Comparison of ENCODE assay signal across 18 cellular contexts in genomic region chr19:42177686-42178019, GRCh38. TPM values are rescaled to one million over a fixed set of nuclear protein-coding genes. Genes with fewer than 3 reads are reported as not detected.
DNase-seq lines count a peak whose midpoint lies in the region; ATAC-seq, FAIRE-seq and TF ChIP-seq lines count a peak whose summit lies in the region.
"Had no signal": no experiment of that assay in that cellular context is flagged by ENCODE, and none has a peak within 500 bp of the region (broad histone marks: within the 10 kb centered on the region; RNA-seq: fewer than 3 reads in every experiment).

No MANE protein-coding gene starts in this region.

- intact Hi-C loops in HepG2 (cut with micrococcal nuclease; ENCODE audit: unreplicated experiment), result no loop called here

- no peaks in the 10 kb centered on the region for H3K9me3 ChIP-seq in BLaER1 treated with 17β-estradiol and CSF1 and Interleukin-3, amounts not matched to agents 10 nM and 100 nM (replicated peaks in 1 of 11)
- H3K9me3 ChIP-seq in Karpas-422 (ENCODE audit: low read length) (no peaks in the 10 kb centered on the region), neural cell (ENCODE audit: low read length) (no peaks in the 10 kb centered on the region), HepG2 (ENCODE audit: low read length) (no peaks in the 10 kb centered on the region)
- H3K9me3 ChIP-seq: body of pancreas, left ventricle myocardium inferior, pancreas, right atrium auricular region, spleen, suprapubic skin had no signal

- no peaks in the 10 kb centered on the region for H3K36me3 ChIP-seq in BLaER1 treated with 17β-estradiol and CSF1 and Interleukin-3, amounts not matched to agents 10 nM and 100 nM
- H3K36me3 ChIP-seq in Karpas-422 (ENCODE audit: insufficient read depth, low read length), result no peaks in the 10 kb centered on the region
- H3K36me3 ChIP-seq in neural cell (ENCODE audit: insufficient read depth, low read length), result no peaks in the 10 kb centered on the region
- H3K36me3 ChIP-seq in HepG2 (replicated peaks in 1 of 2; ENCODE audit: control insufficient read depth in 1 of 2, insufficient read depth in 2 of 2, low read length in 2 of 2), result no peaks in the 10 kb centered on the region
- H3K36me3 ChIP-seq: left ventricle myocardium inferior, pancreas, right atrium auricular region, spleen, suprapubic skin had no signal

- CTCF ChIA-PET in HepG2 (lab: Yijun Ruan, JAX; ENCODE audit: low intra/inter-chr PET ratio, low total read pairs), result no interaction called here

- no peak for TF ChIP-seq CTCF in neural cell (IDR thresholded peaks at IDR 0.05; ENCODE audit: poor library complexity, severe bottlenecking)
- TF ChIP-seq CTCF in HepG2 (CRISPR knock-in tag; IDR thresholded peaks at IDR 0.05), result no peak

- BruUV-seq in HepG2 (replicated peaks; lab: Mats Ljungman, UMichigan), result no TSS peak

- H3K9ac ChIP-seq in BLaER1 treated with 17β-estradiol and CSF1 and Interleukin-3, amounts not matched to agents 10 nM and 100 nM, result peak overlapping the region in 4 of 11 experiments; percentile 27 to 52 (median 44); a peak in 6 of 22 replicates
- H3K9ac ChIP-seq in Karpas-422 (ENCODE audit: low read length) (peak overlapping the region; percentile 70), neural cell (ENCODE audit: low read length) (peak overlapping the region; percentile 87), HepG2 (ENCODE audit: insufficient read depth, low read depth, low read length) (no peak overlapping the region)

- TF ChIP-seq EP300 in neural cell (conservative IDR thresholded peaks at IDR 0.05; ENCODE audit: poor library complexity, severe bottlenecking) (no peak), HepG2 (IDR thresholded peaks at IDR 0.05; ENCODE audit: low read depth in 2 of 2, low read length in 2 of 2) (no peak), HepG2 (CRISPR knock-in tag; IDR thresholded peaks at IDR 0.05; ENCODE audit: borderline replicate concordance) (no peak)

- POLR2A ChIA-PET in HepG2 (lab: Yijun Ruan, JAX), result no interaction called here

- no peak overlapping the region for H3K27ac ChIP-seq in BLaER1 treated with 17β-estradiol and CSF1 and Interleukin-3, amounts not matched to agents 10 nM and 100 nM
- H3K27ac ChIP-seq in Karpas-422 (ENCODE audit: low read length) (no peak overlapping the region), caudate nucleus (ENCODE audit: low read depth, low read length) (peak overlapping the region; percentile 54), neural cell (ENCODE audit: low read length) (peak overlapping the region; percentile 100), HepG2 (ENCODE audit: extremely low read length, insufficient read depth, low read length) (no peak overlapping the region)
- H3K27ac ChIP-seq: body of pancreas, foreskin keratinocyte, left ventricle myocardium inferior, pancreas, right atrium auricular region, suprapubic skin had no signal

- H3K4me1 ChIP-seq in BLaER1 treated with 17β-estradiol and CSF1 and Interleukin-3, amounts not matched to agents 10 nM and 100 nM, result peaks cover 15 to 39% (median 24%) of the 10 kb centered on the region in 10 experiments
- peaks cover 43% of the 10 kb centered on the region for H3K4me1 ChIP-seq in Karpas-422 (ENCODE audit: low read length)
- no peaks in the 10 kb centered on the region for H3K4me1 ChIP-seq in HepG2 (ENCODE audit: insufficient read depth, low read length)
- H3K4me1 ChIP-seq: foreskin keratinocyte, pancreas had no signal

- no peaks in the 10 kb centered on the region for H3K79me2 ChIP-seq in Karpas-422 (ENCODE audit: low read length)
- H3K79me2 ChIP-seq in neural cell (replicated peaks; ENCODE audit: insufficient read depth, low read length), result peaks cover 37% of the 10 kb centered on the region
- no peaks in the 10 kb centered on the region for H3K79me2 ChIP-seq in HepG2 (ENCODE audit: insufficient read depth, low read length)

- H4K20me1 ChIP-seq in BLaER1 treated with 17β-estradiol and CSF1 and Interleukin-3, amounts not matched to agents 10 nM and 100 nM, result peaks cover 0 to 37% (median 28%) of the 10 kb centered on the region in 11 experiments; a peak in 13 of 22 replicates
- H4K20me1 ChIP-seq in Karpas-422 (ENCODE audit: insufficient read depth, low read depth, low read length) (peaks cover 8% of the 10 kb centered on the region; the same call in 1 of the 2 replicates), neural cell (ENCODE audit: insufficient read depth) (no peaks in the 10 kb centered on the region), HepG2 (ENCODE audit: insufficient read depth, low read length) (no peaks in the 10 kb centered on the region)

- peaks cover 7% of the 10 kb centered on the region for H3F3A ChIP-seq in neural cell (ENCODE audit: insufficient read depth, low read length, poor library complexity, severe bottlenecking)

- no peak overlapping the region for H2AFZ ChIP-seq in Karpas-422 (ENCODE audit: low read length)
- H2AFZ ChIP-seq in neural cell (ENCODE audit: low read depth, low read length), result peak overlapping the region; percentile 22
- H2AFZ ChIP-seq in HepG2 (ENCODE audit: low read length), result no peak overlapping the region

- in situ Hi-C loops in HepG2 (cut with HindIII; ENCODE audit: extremely low pct_ligation_motif_present, low pct_unique_long_range_greater_than_20kb), result no loop called here

- H3K27me3 ChIP-seq in BLaER1 treated with 17β-estradiol and CSF1 and Interleukin-3, amounts not matched to agents 10 nM and 100 nM, result peaks cover 64 to 79% (median 75%) of the 10 kb centered on the region in 11 experiments
- H3K27me3 ChIP-seq in Karpas-422 (ENCODE audit: low read length), result no peaks in the 10 kb centered on the region
- no peaks in the 10 kb centered on the region for H3K27me3 ChIP-seq in neural cell (ENCODE audit: insufficient read depth, low read depth, low read length)
- H3K27me3 ChIP-seq in HepG2 (ENCODE audit: control insufficient read depth in 1 of 2, insufficient read depth in 2 of 2, low read length in 2 of 2), result peaks cover 4 to 60% of the 10 kb centered on the region in 2 experiments; a peak in 4 of 5 replicates

- no peak for FAIRE-seq in HepG2 (lab: Jason Lieb, UNC)
- FAIRE-seq: G401.6, K562, pancreas, urothelium cell line had no signal

- WGBS in HepG2 (ENCODE audit: low lambda C conversion rate), result 42% methylated on average over 3 of the region's 3 CpGs

- TF ChIP-seq RAD21 in neural cell (conservative IDR thresholded peaks at IDR 0.05) (no peak), HepG2 (CRISPR knock-in tag; IDR thresholded peaks at IDR 0.05) (no peak)

- TF ChIP-seq POLR2A in HepG2 (IDR thresholded peaks at IDR 0.05; ENCODE audit: insufficient read depth in 1 of 2, low read depth in 2 of 2, low read length in 2 of 2), result no peak

- H3K4me3 ChIP-seq in BLaER1 treated with 17β-estradiol and CSF1 and Interleukin-3, amounts not matched to agents 10 nM and 100 nM, result peak overlapping the region in 9 of 10 experiments; percentile 37 to 67 (median 56); a peak in 12 of 20 replicates
- H3K4me3 ChIP-seq in Karpas-422 (ENCODE audit: low read length) (peak overlapping the region; percentile 75), neural cell (ENCODE audit: low read length) (peak overlapping the region; percentile 87), HepG2 (replicated peaks in 1 of 3; ENCODE audit: insufficient read depth in 1 of 3, low read depth in 2 of 3, low read length in 3 of 3) (no peak overlapping the region)
- H3K4me3 ChIP-seq: body of pancreas, K562 had no signal

- DNase-seq in Karpas-422 (no peak), caudate nucleus (lab: John Stamatoyannopoulos, UW) (no peak), NCI-H748 (lab: John Stamatoyannopoulos, UW; ENCODE audit: unreplicated experiment) (no peak), HepG2 (ENCODE audit: low spot score) (no peak), SW480 (ENCODE audit: low spot score) (no peak)

- no peak for ATAC-seq in HG02938 (IDR thresholded peaks at IDR 0.05; ENCODE audit: unreplicated experiment)
- ATAC-seq in HepG2, result no peak

- no peaks in the 10 kb centered on the region for H3K9me2 ChIP-seq in Karpas-422 (replicated peaks; ENCODE audit: insufficient read depth, low read length)
- no peaks in the 10 kb centered on the region for H3K9me2 ChIP-seq in neural cell (ENCODE audit: insufficient read depth, low read length)

- peak overlapping the region in 9 of 11 experiments; percentile 74 to 92 (median 85); a peak in 18 of 22 replicates for H3K4me2 ChIP-seq in BLaER1 treated with 17β-estradiol and CSF1 and Interleukin-3, amounts not matched to agents 10 nM and 100 nM
- H3K4me2 ChIP-seq in Karpas-422 (ENCODE audit: low read depth, low read length, poor library complexity, severe bottlenecking) (peak overlapping the region; percentile 97), neural cell (ENCODE audit: low read length) (peak overlapping the region; percentile 57), HepG2 (ENCODE audit: low read depth, low read length) (no peak overlapping the region)

RNA-seq across cellular contexts. Expression of gene DEDD2, which starts 39.8 kb away (rescaled TPM):
- total RNA-seq in Karpas-422 (2014; rRNA removed; shearing (Covaris generic); ENCODE audit: low replicate concordance), result 16.3 and 42.7 TPM in 2 replicates
- 69.9 and 72.8 TPM in 2 replicates for polyA plus RNA-seq in neural cell
- 45.7 and 51.6 TPM in 2 replicates for polyA minus RNA-seq in neural cell
- total RNA-seq in HepG2 (2016; rRNA removed; fragmentation: Illumina TruSeq; extraction: Trizol), result 14.7 and 19.2 TPM in 2 replicates
- total RNA-seq in HepG2 (2016; cell fraction: cytosol; rRNA removed; fragmentation: Illumina TruSeq; extraction: Trizol; ENCODE audit: low read depth), result 9.6 and 10.0 TPM in 2 replicates
- 16.1 and 18.5 TPM in 2 replicates for total RNA-seq in HepG2 (2016; cell fraction: insoluble cytoplasmic fraction; rRNA removed; fragmentation: Illumina TruSeq; extraction: Trizol)
- total RNA-seq in HepG2 (2016; cell fraction: membrane; rRNA removed; fragmentation: Illumina TruSeq; extraction: Trizol), result 27.2 and 29.6 TPM in 2 replicates
- 6.8 and 8.3 TPM in 2 replicates for total RNA-seq in HepG2 (2016; cell fraction: nucleus; rRNA removed; fragmentation: Illumina TruSeq; extraction: Trizol)
- polyA plus RNA-seq in HepG2 (2011; rRNA removed), result 24.7 and 26.1 TPM in 2 replicates
- 25.5 and 32.8 TPM in 2 replicates for polyA plus RNA-seq in HepG2 (2011; cell fraction: cytosol; rRNA removed)
- 26.7 and 26.8 TPM in 2 replicates for polyA plus RNA-seq in HepG2 (2011; cell fraction: nucleus; rRNA removed)
- 11.1 and 19.5 TPM in 2 replicates for polyA plus RNA-seq in HepG2 (2012)
- polyA plus RNA-seq in HepG2 (2016; cell fraction: cytosol; fragmentation: Illumina TruSeq; extraction: Trizol; ENCODE audit: low read depth), result 10.7 and 11.1 TPM in 2 replicates
- polyA plus RNA-seq in HepG2 (2016; cell fraction: insoluble cytoplasmic fraction; fragmentation: Illumina TruSeq; extraction: Trizol; ENCODE audit: low read depth), result 19.2 and 19.5 TPM in 2 replicates
- polyA plus RNA-seq in HepG2 (2016; cell fraction: membrane; fragmentation: Illumina TruSeq; extraction: Trizol; ENCODE audit: low read depth), result 23.2 and 25.7 TPM in 2 replicates
- polyA plus RNA-seq in HepG2 (2016; cell fraction: nucleus; fragmentation: Illumina TruSeq; extraction: Trizol; ENCODE audit: insufficient read depth, low read depth), result 16.9 and 21.4 TPM in 2 replicates
- polyA minus RNA-seq in HepG2 (2011; rRNA and poly(A)+ RNA removed; ENCODE audit: low replicate concordance), result 15.6 and 26.0 TPM in 2 replicates
- polyA minus RNA-seq in HepG2 (2011; cell fraction: cytosol; rRNA and poly(A)+ RNA removed), result 6.8 and 8.3 TPM in 2 replicates
- 5.0 and 7.2 TPM in 2 replicates for polyA minus RNA-seq in HepG2 (2011; cell fraction: nucleus; rRNA and poly(A)+ RNA removed)

RNA-seq across cellular contexts. Expression of gene ZNF526, which starts 42.5 kb away (rescaled TPM):
- total RNA-seq in Karpas-422 (2014; rRNA removed; shearing (Covaris generic); ENCODE audit: low replicate concordance), result 3.4 and 9.1 TPM in 2 replicates
- 2.1 TPM in 2 replicates for polyA plus RNA-seq in neural cell
- polyA minus RNA-seq in neural cell, result 7.6 and 10.0 TPM in 2 replicates
- 8.4 and 8.5 TPM in 2 replicates for total RNA-seq in HepG2 (2016; rRNA removed; fragmentation: Illumina TruSeq; extraction: Trizol)
- 3.2 and 4.1 TPM in 2 replicates for total RNA-seq in HepG2 (2016; cell fraction: cytosol; rRNA removed; fragmentation: Illumina TruSeq; extraction: Trizol; ENCODE audit: low read depth)
- total RNA-seq in HepG2 (2016; cell fraction: insoluble cytoplasmic fraction; rRNA removed; fragmentation: Illumina TruSeq; extraction: Trizol), result 7.8 and 8.2 TPM in 2 replicates
- 7.8 and 8.0 TPM in 2 replicates for total RNA-seq in HepG2 (2016; cell fraction: membrane; rRNA removed; fragmentation: Illumina TruSeq; extraction: Trizol)
- total RNA-seq in HepG2 (2016; cell fraction: nucleus; rRNA removed; fragmentation: Illumina TruSeq; extraction: Trizol), result 5.4 and 6.6 TPM in 2 replicates
- 3.3 and 4.3 TPM in 2 replicates for polyA plus RNA-seq in HepG2 (2011; rRNA removed)
- polyA plus RNA-seq in HepG2 (2011; cell fraction: cytosol; rRNA removed), result 1.6 and 1.7 TPM in 2 replicates
- polyA plus RNA-seq in HepG2 (2011; cell fraction: nucleus; rRNA removed), result 6.8 and 7.0 TPM in 2 replicates
- 4.9 and 5.8 TPM in 2 replicates for polyA plus RNA-seq in HepG2 (2012)
- polyA plus RNA-seq in HepG2 (2016; cell fraction: cytosol; fragmentation: Illumina TruSeq; extraction: Trizol; ENCODE audit: low read depth), result 0.61 and 0.84 TPM in 2 replicates
- 3.0 and 6.6 TPM in 2 replicates for polyA plus RNA-seq in HepG2 (2016; cell fraction: insoluble cytoplasmic fraction; fragmentation: Illumina TruSeq; extraction: Trizol; ENCODE audit: low read depth)
- polyA plus RNA-seq in HepG2 (2016; cell fraction: membrane; fragmentation: Illumina TruSeq; extraction: Trizol; ENCODE audit: low read depth), result 1.2 and 1.8 TPM in 2 replicates
- polyA plus RNA-seq in HepG2 (2016; cell fraction: nucleus; fragmentation: Illumina TruSeq; extraction: Trizol; ENCODE audit: insufficient read depth, low read depth), result 4.9 and 6.7 TPM in 2 replicates
- 12.7 and 19.4 TPM in 2 replicates for polyA minus RNA-seq in HepG2 (2011; rRNA and poly(A)+ RNA removed; ENCODE audit: low replicate concordance)
- polyA minus RNA-seq in HepG2 (2011; cell fraction: cytosol; rRNA and poly(A)+ RNA removed), result 2.9 and 4.0 TPM in 2 replicates
- polyA minus RNA-seq in HepG2 (2011; cell fraction: nucleus; rRNA and poly(A)+ RNA removed), result 8.8 and 9.3 TPM in 2 replicates

RNA-seq across cellular contexts. Expression of gene POU2F2, which starts 45.4 kb away (rescaled TPM):
- total RNA-seq in Karpas-422 (2014; rRNA removed; shearing (Covaris generic); ENCODE audit: low replicate concordance), result 61.9 and 69.4 TPM in 2 replicates
- polyA plus RNA-seq in neural cell, result 7.7 and 12.4 TPM in 2 replicates
- polyA minus RNA-seq in neural cell, result 10.7 and 18.9 TPM in 2 replicates
- total RNA-seq in HepG2 (2016; rRNA removed; fragmentation: Illumina TruSeq; extraction: Trizol), result 0.03 and 0.09 TPM in 2 replicates
- total RNA-seq in HepG2 (2016; cell fraction: cytosol; rRNA removed; fragmentation: Illumina TruSeq; extraction: Trizol; ENCODE audit: low read depth), result not detected in 2 replicates
- 0.10 and 0.28 TPM in 2 replicates for total RNA-seq in HepG2 (2016; cell fraction: insoluble cytoplasmic fraction; rRNA removed; fragmentation: Illumina TruSeq; extraction: Trizol)
- total RNA-seq in HepG2 (2016; cell fraction: membrane; rRNA removed; fragmentation: Illumina TruSeq; extraction: Trizol), result 0.06 TPM in 1 of 2 replicates, not detected in the other
- 0.22 TPM in 1 of 2 replicates, not detected in the other for total RNA-seq in HepG2 (2016; cell fraction: nucleus; rRNA removed; fragmentation: Illumina TruSeq; extraction: Trizol)
- polyA plus RNA-seq in HepG2 (2011; rRNA removed), result 0.17 and 0.25 TPM in 2 replicates
- polyA plus RNA-seq in HepG2 (2011; cell fraction: cytosol; rRNA removed), result 0.09 and 0.19 TPM in 2 replicates
- polyA plus RNA-seq in HepG2 (2011; cell fraction: nucleus; rRNA removed), result 1.3 TPM in 2 replicates
- 0.19 and 0.59 TPM in 2 replicates for polyA plus RNA-seq in HepG2 (2012)
- polyA plus RNA-seq in HepG2 (2016; cell fraction: cytosol; fragmentation: Illumina TruSeq; extraction: Trizol; ENCODE audit: low read depth), result not detected in 2 replicates
- polyA plus RNA-seq in HepG2 (2016; cell fraction: insoluble cytoplasmic fraction; fragmentation: Illumina TruSeq; extraction: Trizol; ENCODE audit: low read depth), result 0.19 and 0.27 TPM in 2 replicates
- not detected in 2 replicates for polyA plus RNA-seq in HepG2 (2016; cell fraction: membrane; fragmentation: Illumina TruSeq; extraction: Trizol; ENCODE audit: low read depth)
- 0.47 and 1.5 TPM in 2 replicates for polyA plus RNA-seq in HepG2 (2016; cell fraction: nucleus; fragmentation: Illumina TruSeq; extraction: Trizol; ENCODE audit: insufficient read depth, low read depth)
- 0.14 and 0.24 TPM in 2 replicates for polyA minus RNA-seq in HepG2 (2011; rRNA and poly(A)+ RNA removed; ENCODE audit: low replicate concordance)
- not detected in 2 replicates for polyA minus RNA-seq in HepG2 (2011; cell fraction: cytosol; rRNA and poly(A)+ RNA removed)
- polyA minus RNA-seq in HepG2 (2011; cell fraction: nucleus; rRNA and poly(A)+ RNA removed), result 0.64 and 0.87 TPM in 2 replicates

Comparison
In these comparisons a context has a peak if more than half of its experiments do, and no peak if none do; other contexts are left out.
1. H3K27ac ChIP-seq: peak in caudate nucleus (single experiment) and neural cell (single experiment); none in BLaER1 treated with 17β-estradiol and CSF1 and Interleukin-3, amounts not matched to agents 10 nM and 100 nM (0 of 11), Karpas-422 (single experiment) and HepG2 (single experiment).
2. H3K4me3 ChIP-seq: peak in BLaER1 treated with 17β-estradiol and CSF1 and Interleukin-3, amounts not matched to agents 10 nM and 100 nM (9 of 10), Karpas-422 (single experiment) and neural cell (single experiment); none in HepG2 (0 of 3).
3. RNA of gene POU2F2, which starts 45.4 kb away (total RNA-seq): 61.9 to 69.4 TPM in Karpas-422; 0.03 to 0.28 TPM in HepG2; every median in the first group is over 10 times any median in the second.